ENCODE assay signal across 8 cellular contexts in the genomic region with DNA sequence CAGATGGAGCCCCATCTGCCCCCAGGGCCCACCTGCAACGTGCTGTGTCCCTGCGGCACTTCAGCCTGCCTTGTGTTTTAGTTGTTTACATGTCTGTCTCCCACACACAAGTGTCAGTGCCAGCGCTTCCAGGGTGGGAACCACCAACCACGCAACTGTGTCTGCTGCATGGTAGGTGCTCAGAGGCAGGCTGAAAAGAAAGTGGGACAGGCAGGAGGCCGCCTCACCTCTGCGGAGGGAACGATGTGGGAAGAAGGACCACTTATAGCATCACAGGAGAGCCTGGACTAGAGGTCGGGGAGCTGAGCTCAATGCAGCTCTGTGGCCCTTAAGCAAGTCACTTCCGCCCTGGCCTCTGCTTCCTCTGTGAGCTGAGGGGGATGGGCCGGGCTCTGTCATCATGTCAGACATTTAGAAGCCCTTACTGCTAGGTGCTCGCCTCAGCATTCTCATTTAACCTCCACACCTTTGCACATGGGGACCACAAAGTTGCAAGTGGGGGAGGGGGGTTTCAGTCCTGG. TPM values are rescaled to one million over a fixed set of nuclear protein-coding genes. Genes with fewer than 3 reads are reported as not detected.
DNase-seq lines count a peak whose midpoint lies in the region; ATAC-seq, FAIRE-seq and TF ChIP-seq lines count a peak whose summit lies in the region.

No MANE protein-coding gene starts in this region.

- H3K23me2 ChIP-seq in H1 (ENCODE audit: low read depth, low read length), result no peaks in the 10 kb centered on the region

- no peaks in the 10 kb centered on the region for H3K27me3 ChIP-seq in CD4-positive, alpha-beta T cell (ENCODE audit: control insufficient read depth, insufficient read depth, low read length)
- H3K27me3 ChIP-seq in H1 (replicated peaks in 1 of 4; ENCODE audit: control insufficient read depth in 3 of 4, extremely low read depth in 1 of 4, insufficient read depth in 3 of 4, low read length in 3 of 4) (no peaks in the 10 kb centered on the region), sigmoid colon (no peaks in the 10 kb centered on the region), SK-N-SH (ENCODE audit: insufficient read depth) (no peaks in the 10 kb centered on the region), Caco-2 (replicated peaks; ENCODE audit: control insufficient read depth, insufficient read depth, low read length) (no peaks in the 10 kb centered on the region)

- no peak overlapping the region for H3K56ac ChIP-seq in H1 (replicated peaks; ENCODE audit: insufficient read length, low read depth, low read length)

- ATAC-seq in CD4-positive, alpha-beta T cell (ENCODE audit: poor library complexity), result peak; percentile 96

- H3K4me3 ChIP-seq in H1 (ENCODE audit: extremely low read depth in 1 of 4, insufficient read depth in 2 of 4, low read depth in 3 of 4, low read length in 4 of 4) (no peak overlapping the region), sigmoid colon (no peak overlapping the region), SK-N-SH (ENCODE audit: low read depth in 2 of 2, low read length in 1 of 2) (no peak overlapping the region), Caco-2 (ENCODE audit: low read depth, low read length) (no peak overlapping the region)

- peak; percentile 61 to 84 (median 78) for DNase-seq in CD4-positive, alpha-beta T cell
- peak; percentile 50 to 68 for DNase-seq in activated CD4-positive, alpha-beta T cell treated with anti-CD3 and anti-CD28 coated beads, Interleukin-2, amount 50 U/mL, for 24 hours (ENCODE audit: low read depth in 1 of 2, low spot score in 1 of 2)
- DNase-seq in H1 (ENCODE audit: low read depth in 1 of 2, low spot score in 2 of 2) (no peak), sigmoid colon (peak; percentile 76), SK-N-SH (no peak), NCI-H146 (lab: John Stamatoyannopoulos, UW) (no peak), Caco-2 (no peak)

- H3K27ac ChIP-seq in CD4-positive, alpha-beta T cell (ENCODE audit: low read depth, low read length), result peak overlapping the region; percentile 80
- H3K27ac ChIP-seq in KOPT-K1 (ENCODE audit: low read depth, low read length, poor library complexity, severe bottlenecking), result peak overlapping the region; percentile 57
- peak overlapping the region; percentile 16; the same call in 1 of the 2 replicates for H3K27ac ChIP-seq in H1 (ENCODE audit: low read depth, low read length)
- H3K27ac ChIP-seq in sigmoid colon, result peak overlapping the region in 3 of 4 donors; percentile 34 to 48 (median 47)
- peak overlapping the region in 1 of 2 experiments; percentile 6; a peak in 1 of 4 replicates for H3K27ac ChIP-seq in SK-N-SH (ENCODE audit: low read depth in 2 of 2, low read length in 1 of 2)

- no peaks in the 10 kb centered on the region for H3F3A ChIP-seq in SK-N-SH (replicated peaks; ENCODE audit: insufficient read depth)

- H2AFZ ChIP-seq in H1 (ENCODE audit: low read length), result no peak overlapping the region
- H2AFZ ChIP-seq in SK-N-SH (ENCODE audit: low read depth), result no peak overlapping the region

- no peak for TF ChIP-seq POLR2A in H1 (IDR thresholded peaks at IDR 0.05; ENCODE audit: control extremely low read depth in 1 of 2, low read depth in 2 of 2, low read length in 2 of 2)
- no peak for TF ChIP-seq POLR2A in sigmoid colon (IDR thresholded peaks at IDR 0.05)

- H3K4ac ChIP-seq in H1 (replicated peaks; ENCODE audit: insufficient read length, low read depth, low read length), result no peak overlapping the region

- no peak for TF ChIP-seq RAD21 in H1 (IDR thresholded peaks at IDR 0.05 in 1 of 2, conservative IDR thresholded peaks at IDR 0.05 in 1 of 2; ENCODE audit: low read depth in 2 of 2, low read length in 2 of 2)
- TF ChIP-seq RAD21 in SK-N-SH (IDR thresholded peaks at IDR 0.05; ENCODE audit: low read length), result no peak

- POLR2A ChIA-PET in CD4-positive, alpha-beta T cell (lab: Charles Lee), result interaction anchor here (0.6 to 11.1 kb wide), 9 partner anchors 10 to 1506 kb away, joined by 3 to 179 read pairs (median 3); a partner anchor contains a TSS
- POLR2A ChIA-PET in H1 (lab: Charles Lee; ENCODE audit: partially characterized antibody), result interaction anchor here (1.0 to 14.5 kb wide), 3 partner anchors 8 to 36 kb away, joined by 3 to 257 read pairs (median 9); a partner anchor contains a TSS
- POLR2A ChIA-PET in SK-N-SH (lab: Yijun Ruan, JAX), result interaction anchor here (1.0 to 2.3 kb wide), 2 partner anchors 18 to 189 kb away, joined by 3 to 9 read pairs; a partner anchor contains a TSS
- POLR2A ChIA-PET in Caco-2 (lab: Charles Lee), result no interaction called here

- intact Hi-C loops in CD4-positive, alpha-beta T cell (cut with DNase I, micrococcal nuclease), result loop anchor here (1.0 kb wide), 2 partner anchors 17 to 18 kb away; a partner anchor contains a TSS
- intact Hi-C loops in sigmoid colon (cut with DNase I) (no loop called here), Caco-2 (cut with micrococcal nuclease; ENCODE audit: unreplicated experiment) (no loop called here)

- H3K9ac ChIP-seq in H1 (replicated peaks in 1 of 4; ENCODE audit: extremely low read depth in 1 of 4, low read depth in 3 of 4, low read length in 3 of 4) (no peak overlapping the region), SK-N-SH (no peak overlapping the region)

- H3K79me1 ChIP-seq in H1 (ENCODE audit: low read depth, low read length), result peaks cover 16% of the 10 kb centered on the region

- no peaks in the 10 kb centered on the region for H3K27me3 Mint-ChIP-seq in CD4-positive, alpha-beta T cell
- no peaks in the 10 kb centered on the region for H3K27me3 Mint-ChIP-seq in Caco-2 (ENCODE audit: insufficient read depth, unreplicated experiment)

- FAIRE-seq in H1 (lab: Jason Lieb, UNC), result no peak

- peak overlapping the region; percentile 73; the same call in 1 of the 2 replicates for H2BK5ac ChIP-seq in H1 (ENCODE audit: low read depth, low read length)

- no peak overlapping the region for H2BK12ac ChIP-seq in H1 (ENCODE audit: low read depth, low read length)

- H2BK20ac ChIP-seq in H1 (ENCODE audit: low read length), result no peak overlapping the region; the same call in 1 of the 2 replicates

- H2BK15ac ChIP-seq in H1 (ENCODE audit: low read length), result 0 out of 2 replicates have a peak overlapping the region, but pooled peaks have one; percentile 51

- H3K79me2 ChIP-seq in H1 (ENCODE audit: control insufficient read depth in 1 of 2, insufficient read depth in 2 of 2, low read length in 2 of 2) (peaks cover 0 to 14% of the 10 kb centered on the region in 2 experiments; a peak in 2 of 4 replicates), SK-N-SH (ENCODE audit: insufficient read depth) (peaks cover 23% of the 10 kb centered on the region; the same call in 1 of the 2 replicates)

- CTCF ChIA-PET in CD4-positive, alpha-beta T cell (lab: Charles Lee), result interaction anchor here (1.9 kb wide), 1 partner anchor 18 kb away, joined by 6 read pairs; a partner anchor contains a TSS
- CTCF ChIA-PET in H1 (lab: Charles Lee; ENCODE audit: partially characterized antibody), result interaction anchor here (1.1 to 15.3 kb wide), 15 partner anchors 9 to 220 kb away, joined by 3 to 166 read pairs (median 8); a partner anchor contains a TSS
- CTCF ChIA-PET in SK-N-SH (lab: Yijun Ruan, JAX), result interaction anchor here (1.0 to 2.6 kb wide), 8 partner anchors 11 to 160 kb away, joined by 3 to 6 read pairs (median 4); a partner anchor contains a TSS
- CTCF ChIA-PET in Caco-2 (lab: Charles Lee), result no interaction called here

- H3K23ac ChIP-seq in H1 (ENCODE audit: insufficient read length), result no peak overlapping the region

- no peaks in the 10 kb centered on the region for H3K9me2 ChIP-seq in SK-N-SH

- BruUV-seq in Caco-2 (replicated peaks; lab: Mats Ljungman, UMichigan), result no TSS peak

- TF ChIP-seq CTCF in CD4-positive, alpha-beta T cell (IDR thresholded peaks at IDR 0.05), result no peak
- TF ChIP-seq CTCF in H1 (IDR thresholded peaks at IDR 0.05; ENCODE audit: control extremely low read depth in 1 of 3, insufficient read depth in 1 of 3, low read depth in 1 of 3, low read length in 3 of 3) (no peak), sigmoid colon (IDR thresholded peaks at IDR 0.05) (no peak), SK-N-SH (IDR thresholded peaks at IDR 0.05) (no peak), Caco-2 (IDR thresholded peaks at IDR 0.05; ENCODE audit: insufficient read depth in 1 of 2, low read depth in 1 of 2, low read length in 1 of 2, severe bottlenecking in 1 of 2, unreplicated experiment in 1 of 2) (no peak)

- no peak overlapping the region for H2BK120ac ChIP-seq in H1 (replicated peaks; ENCODE audit: low read depth, low read length)

- H3K18ac ChIP-seq in H1 (ENCODE audit: extremely low read depth, low read length), result no peak overlapping the region

- H3K36me3 Mint-ChIP-seq in CD4-positive, alpha-beta T cell (ENCODE audit: low read depth), result peaks cover 5% of the 10 kb centered on the region
- peaks cover 21% of the 10 kb centered on the region for H3K36me3 Mint-ChIP-seq in Caco-2 (ENCODE audit: insufficient read depth, unreplicated experiment)

- H3K9me3 Mint-ChIP-seq in CD4-positive, alpha-beta T cell, result no peaks in the 10 kb centered on the region
- no peaks in the 10 kb centered on the region for H3K9me3 Mint-ChIP-seq in Caco-2 (ENCODE audit: unreplicated experiment)

- TF ChIP-seq EP300 in H1 (IDR thresholded peaks at IDR 0.05; ENCODE audit: borderline replicate concordance in 1 of 2, low read depth in 2 of 2, low read length in 2 of 2) (no peak), sigmoid colon (IDR thresholded peaks at IDR 0.05) (no peak), SK-N-SH (IDR thresholded peaks at IDR 0.05; ENCODE audit: borderline replicate concordance in 1 of 2, low read depth in 1 of 2, low read length in 1 of 2) (no peak)

- WGBS in H1 (ENCODE audit: extremely low coverage in 1 of 2, insufficient coverage in 1 of 2, insufficient read length in 1 of 2, insufficient replicate concordance in 2 of 2, low coverage in 1 of 2, low lambda C conversion rate in 2 of 2, missing lambda C conversion rate in 1 of 2), 2 experiments, result 82% methylated on average over 11 of the region's 11 CpGs; no CpG with 5 or more reads in 1 of the 2 experiments
- WGBS in sigmoid colon, 2 donors, result 48 to 77% methylated on average over 11 of the region's 11 CpGs
- WGBS in SK-N-SH (ENCODE audit: low lambda C conversion rate), result 95% methylated on average over 9 of the region's 11 CpGs

- H3K9me3 ChIP-seq in CD4-positive, alpha-beta T cell (ENCODE audit: control insufficient read depth, low read length), result no peaks in the 10 kb centered on the region
- H3K9me3 ChIP-seq in KOPT-K1 (ENCODE audit: insufficient read depth, low read length, poor library complexity, severe bottlenecking), result no peaks in the 10 kb centered on the region
- H3K9me3 ChIP-seq in H1 (ENCODE audit: insufficient read depth in 2 of 2, low read depth in 1 of 2, low read length in 1 of 2), result no peaks in the 10 kb centered on the region
- H3K9me3 ChIP-seq in sigmoid colon, result no peaks in the 10 kb centered on the region
- no peaks in the 10 kb centered on the region for H3K9me3 ChIP-seq in SK-N-SH
- H3K9me3 ChIP-seq in Caco-2, result no peaks in the 10 kb centered on the region

- H3K4me1 Mint-ChIP-seq in CD4-positive, alpha-beta T cell (ENCODE audit: low read depth), result peaks cover 62% of the 10 kb centered on the region
- peaks cover 10% of the 10 kb centered on the region for H3K4me1 Mint-ChIP-seq in Caco-2 (ENCODE audit: low read depth, unreplicated experiment)

- H3K4me1 ChIP-seq in H1 (replicated peaks in 1 of 4; ENCODE audit: control insufficient read depth in 3 of 4, insufficient read depth in 4 of 4, low read length in 3 of 4) (peaks cover 8 to 26% (median 19%) of the 10 kb centered on the region in 4 experiments), sigmoid colon (peaks cover 0 to 78% (median 53%) of the 10 kb centered on the region in 4 donors), SK-N-SH (ENCODE audit: control insufficient read depth in 1 of 2, insufficient read depth in 2 of 2, low read depth in 1 of 2, low read length in 1 of 2) (peaks cover 5 to 36% of the 10 kb centered on the region in 2 experiments; a peak in 1 of 4 replicates), Caco-2 (no peaks in the 10 kb centered on the region)

- no peak overlapping the region for H4K5ac ChIP-seq in H1 (ENCODE audit: insufficient read length, low read depth, low read length)

- peaks cover 0 to 4% of the 10 kb centered on the region in 2 experiments for H4K20me1 ChIP-seq in H1 (replicated peaks in 1 of 2; ENCODE audit: control insufficient read depth in 1 of 2, insufficient read depth in 2 of 2, low read length in 2 of 2)
- H4K20me1 ChIP-seq in SK-N-SH (ENCODE audit: insufficient read depth), result 0 out of 2 replicates have a peak, but pooled peaks cover 5% of the 10 kb centered on the region

- no peak overlapping the region for H4K8ac ChIP-seq in H1 (ENCODE audit: extremely low read depth, insufficient read depth, low read length)

- peak overlapping the region; percentile 80 for H3K4me3 Mint-ChIP-seq in CD4-positive, alpha-beta T cell
- H3K4me3 Mint-ChIP-seq in Caco-2 (ENCODE audit: unreplicated experiment), result no peak overlapping the region

- peak overlapping the region; percentile 98 for H3K27ac Mint-ChIP-seq in CD4-positive, alpha-beta T cell
- no peak overlapping the region for H3K27ac Mint-ChIP-seq in Caco-2 (ENCODE audit: unreplicated experiment)

- H4K91ac ChIP-seq in H1 (replicated peaks; ENCODE audit: insufficient read length, low read length), result no peak overlapping the region

- H3K36me3 ChIP-seq in KOPT-K1 (ENCODE audit: insufficient read depth, low read length) (no peaks in the 10 kb centered on the region), H1 (ENCODE audit: control insufficient read depth in 2 of 4, insufficient read depth in 4 of 4, low read length in 3 of 4) (no peaks in the 10 kb centered on the region), sigmoid colon (no peaks in the 10 kb centered on the region), SK-N-SH (replicated peaks in 1 of 2; ENCODE audit: control insufficient read depth in 1 of 2, insufficient read depth in 2 of 2, low read length in 1 of 2) (no peaks in the 10 kb centered on the region), Caco-2 (ENCODE audit: control insufficient read depth, insufficient read depth, low read length) (no peaks in the 10 kb centered on the region)

- no peak overlapping the region for H3K14ac ChIP-seq in H1 (ENCODE audit: insufficient read length)

- H3K4me2 ChIP-seq in H1 (ENCODE audit: insufficient read depth in 1 of 2, low read depth in 2 of 2, low read length in 2 of 2), result no peak overlapping the region
- H3K4me2 ChIP-seq in SK-N-SH, result no peak overlapping the region

- H2AK5ac ChIP-seq in H1 (ENCODE audit: low read depth, low read length), result no peak overlapping the region; the same call in 1 of the 2 replicates

RNA-seq across cellular contexts. Expression of a gene that starts 17.8 kb away (rescaled TPM):
- total RNA-seq in CD4-positive, alpha-beta T cell, result 10 to 100 TPM; 14.2 to 19.0 TPM
- 25.1 and 25.5 TPM in 2 replicates for total RNA-seq in H1 (2021; fragmentation: NEBNext Ultra II Directional; extraction: Animal tissue kit (Norgen Biotek cat#: 25700))
- polyA plus RNA-seq in H1 (2011; rRNA removed) (11.3 and 17.3 TPM in 2 replicates), sigmoid colon (10 to 100 TPM in 2 of 3 donors, 1 to 10 TPM in 1; 6.0 to 64.4 (median 10.6) TPM), SK-N-SH (2012; rRNA removed) (5.6 and 11.4 TPM in 2 replicates)
- polyA plus RNA-seq in H1 (2011; cell fraction: cytosol; rRNA removed), result 6.0 TPM
- polyA plus RNA-seq in H1 (2011; cell fraction: nucleus; rRNA removed), result 16.9 TPM
- polyA plus RNA-seq in H1 (2012, experiment 1 of 2), result 17.6 to 24.0 TPM (median 21.1 TPM) in 4 replicates
- polyA plus RNA-seq in H1 (2012, experiment 2 of 2), result 16.8 TPM
- polyA plus RNA-seq in H1 (2013, experiment 1 of 2), result 37.1 TPM
- 31.2 TPM for polyA plus RNA-seq in H1 (2013, experiment 2 of 2)
- polyA minus RNA-seq in H1 (2011; rRNA and poly(A)+ RNA removed), result 7.7 and 11.4 TPM in 2 replicates
- 11.7 TPM for polyA minus RNA-seq in H1 (2011; cell fraction: cytosol; rRNA and poly(A)+ RNA removed)
- 11.3 TPM for polyA minus RNA-seq in H1 (2011; cell fraction: nucleus; rRNA and poly(A)+ RNA removed)
- total RNA-seq in sigmoid colon (10 to 100 TPM; 11.4 to 25.2 (median 13.3) TPM), Caco-2 (2022) (28.9 and 31.0 TPM in 2 replicates)
- 7.0 and 9.2 TPM in 2 replicates for polyA plus RNA-seq in SK-N-SH (2012; cell fraction: cytosol; rRNA removed)
- polyA plus RNA-seq in SK-N-SH (2012; cell fraction: nucleus; rRNA removed), result 10.7 and 14.3 TPM in 2 replicates

Comparison
In these comparisons a context has a peak if more than half of its experiments do, and no peak if none do; other contexts are left out.
1. DNase-seq: peak in CD4-positive, alpha-beta T cell (10 of 10), activated CD4-positive, alpha-beta T cell treated with anti-CD3 and anti-CD28 coated beads, Interleukin-2, amount 50 U/mL, for 24 hours (2 of 2) and sigmoid colon (single experiment); none in H1 (0 of 2), SK-N-SH (single experiment), NCI-H146 (single experiment) and Caco-2 (0 of 2).
2. intact Hi-C loops: an anchor here in CD4-positive, alpha-beta T cell (1.0 kb wide); none called in sigmoid colon and Caco-2.